Comparison of ENCODE assay signal across 23 cellular contexts in the genomic region with DNA sequence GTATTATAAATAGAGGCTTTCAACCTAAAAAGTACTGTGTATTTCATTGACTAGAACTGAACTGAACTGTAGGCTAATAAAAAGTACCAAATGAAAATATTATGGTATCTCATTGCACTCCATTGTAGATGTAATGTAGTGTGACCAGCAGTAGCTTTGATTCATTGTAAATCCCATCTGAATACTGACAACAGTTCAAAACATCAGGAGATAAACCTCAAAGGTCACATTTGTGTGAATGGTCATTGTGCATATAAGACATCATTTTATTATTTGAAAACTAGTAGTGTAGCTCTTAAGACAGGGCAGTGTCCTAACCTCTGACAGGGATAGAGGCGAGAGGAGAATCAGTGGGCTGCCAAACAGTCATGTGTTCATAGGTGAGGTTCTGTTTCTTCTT.
A peak's percentile ranks its signal among the peaks of the same experiment; 100 is the strongest.
DNase-seq lines count a peak whose midpoint lies in the region; ATAC-seq and TF ChIP-seq lines count a peak whose summit lies in the region.
"Had no signal": no experiment of that assay in that cellular context is flagged by ENCODE, and none has a peak within 500 bp of the region (broad histone marks: within the 10 kb centered on the region; RNA-seq: fewer than 3 reads in every experiment).

No MANE protein-coding gene starts in this region.

- no peaks in the 10 kb centered on the region for H3K9me3 ChIP-seq in neutrophil
- H3K9me3 ChIP-seq: A549, Caco-2 had no signal

- H3K9me3 Mint-ChIP-seq in CD14-positive monocyte = peaks cover 0 to 2% (median 0%) of the 10 kb centered on the region in 7 donors
- H3K9me3 Mint-ChIP-seq: CD4-positive, alpha-beta memory T cell; CD4-positive, CD25-positive, alpha-beta regulatory T cell; CD8-positive, alpha-beta memory T cell had no signal

- H3K4me1 ChIP-seq in neutrophil (ENCODE audit: control insufficient read depth in 1 of 2, insufficient read depth in 1 of 2, low read depth in 1 of 2, low read length in 1 of 2) = peaks cover 75 to 78% of the 10 kb centered on the region in 2 experiments
- H3K4me1 ChIP-seq: A549 had no signal

- no peak for ATAC-seq in HG03196 (IDR thresholded peaks at IDR 0.05; ENCODE audit: unreplicated experiment)
- ATAC-seq: A549, GM12878 had no signal

- peaks cover 12 to 19% of the 10 kb centered on the region in 2 donors for H3K36me3 Mint-ChIP-seq in CD14-positive monocyte

- H3K27ac ChIP-seq in HL-60 (replicated peaks) (peak overlapping the region; percentile 62), neutrophil (peak overlapping the region; percentile 81)
- H3K27ac ChIP-seq: 22Rv1, A549, C4-2B had no signal

- peaks cover 64% of the 10 kb centered on the region for H3K4me1 Mint-ChIP-seq in CD14-positive monocyte
- H3K4me1 Mint-ChIP-seq: CD8-positive, alpha-beta memory T cell had no signal

- H3K27me3 ChIP-seq in HL-60 (ENCODE audit: insufficient read depth, poor library complexity, severe bottlenecking) (no peaks in the 10 kb centered on the region), neutrophil (no peaks in the 10 kb centered on the region)
- H3K27me3 ChIP-seq: BLaER1 treated with 17β-estradiol and CSF1 and Interleukin-3, amounts not matched to agents 10 nM and 100 nM had no signal

- in situ Hi-C loops in SK-MEL-5 (cut with HindIII; ENCODE audit: low pct_unique_long_range_greater_than_20kb, low sequenced_read_pairs) = no loop called here

- peak overlapping the region in 5 of 7 donors; percentile 8 to 86 (median 38) for H3K27ac Mint-ChIP-seq in CD14-positive monocyte
- H3K27ac Mint-ChIP-seq: B cell; CD4-positive, alpha-beta memory T cell; CD8-positive, alpha-beta memory T cell had no signal

- H3K4me3 Mint-ChIP-seq in CD14-positive monocyte = no peak overlapping the region
- H3K4me3 Mint-ChIP-seq: B cell; CD4-positive, alpha-beta memory T cell; CD8-positive, alpha-beta memory T cell had no signal

- H3K4me3 ChIP-seq in HL-60 (replicated peaks; ENCODE audit: insufficient read depth, low read length) (no peak overlapping the region), neutrophil (ENCODE audit: low read depth in 1 of 2, low read length in 1 of 2) (no peak overlapping the region), foreskin fibroblast (ENCODE audit: low read depth in 1 of 2, low read length in 2 of 2) (no peak overlapping the region)
- H3K4me3 ChIP-seq: A549; BLaER1 treated with 17β-estradiol and CSF1 and Interleukin-3, amounts not matched to agents 10 nM and 100 nM; GM12878 had no signal

- H3K36me3 ChIP-seq in neutrophil = no peaks in the 10 kb centered on the region

- no peak for TF ChIP-seq CTCF in CD14-positive monocyte (IDR thresholded peaks at IDR 0.05)
- no peak for TF ChIP-seq CTCF in HL-60 (IDR thresholded peaks at IDR 0.05; ENCODE audit: insufficient read depth, low read length)
- TF ChIP-seq CTCF in neutrophil (IDR thresholded peaks at IDR 0.05) = no peak
- no peak for TF ChIP-seq CTCF in foreskin fibroblast (IDR thresholded peaks at IDR 0.05; ENCODE audit: low read depth, low read length)

- DNase-seq in CD14-positive monocyte (ENCODE audit: low spot score) = no peak
- no peak for DNase-seq in HL-60 (ENCODE audit: low read depth in 1 of 2, low spot score in 1 of 2)
- peak; percentile 91 for DNase-seq in SK-MEL-5 (ENCODE audit: low read depth, low spot score)
- DNase-seq in foreskin fibroblast = no peak
- DNase-seq in LoVo (ENCODE audit: low spot score) = no peak
- no peak for DNase-seq in retina
- DNase-seq: AML-193; Caco-2; Calu3; CD4-positive, alpha-beta memory T cell; CD4-positive, CD25-positive, alpha-beta regulatory T cell; CD8-positive, alpha-beta memory T cell; DND-41; EL; GDM1 had no signal

- intact Hi-C loops in CD14-positive monocyte (cut with micrococcal nuclease) = no loop called here

- no peaks in the 10 kb centered on the region for H3K27me3 Mint-ChIP-seq in CD14-positive monocyte (ENCODE audit: low read depth in 3 of 3)
- H3K27me3 Mint-ChIP-seq: B cell; CD4-positive, alpha-beta memory T cell; CD8-positive, alpha-beta memory T cell had no signal
